Comparison of ENCODE assay signal across 25 cellular contexts in the genomic region with DNA sequence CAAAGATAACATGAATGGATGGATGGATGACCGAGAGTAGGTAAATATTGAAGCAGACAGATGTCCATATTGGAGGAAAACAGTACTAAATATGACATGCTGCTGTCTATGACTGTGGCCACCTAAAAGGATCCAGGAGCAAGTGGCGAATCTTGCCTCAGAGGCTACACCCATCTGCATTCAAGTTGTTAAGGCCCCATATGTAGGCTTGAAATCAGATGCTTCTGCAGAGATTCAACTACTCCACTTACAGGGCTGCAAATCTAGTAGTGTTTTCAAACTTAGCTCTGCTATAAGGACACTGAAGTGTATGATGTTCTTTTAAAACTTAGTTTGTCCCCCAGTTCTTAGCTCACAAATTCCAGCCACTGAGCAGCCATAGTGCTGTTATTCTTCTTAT.
"Had no signal": no experiment of that assay in that cellular context is flagged by ENCODE, and none has a peak within 500 bp of the region (broad histone marks: within the 10 kb centered on the region; RNA-seq: fewer than 3 reads in every experiment).

No MANE protein-coding gene starts in this region.

- H3K27me3 Mint-ChIP-seq: stimulated activated naive CD8-positive, alpha-beta T cell treated with anti-CD3 and anti-CD28 coated beads, Interleukin-15, amount 100 ng/mL, for 72 hours had no signal

- H3K4me1 ChIP-seq: gastrocnemius medialis, lower lobe of right lung, prostate gland, suprapubic skin, upper lobe of right lung, uterus had no signal

- H3K36me3 Mint-ChIP-seq: natural killer cell had no signal

- H3K4me3 Mint-ChIP-seq: natural killer cell; stimulated activated naive CD8-positive, alpha-beta T cell treated with anti-CD3 and anti-CD28 coated beads, Interleukin-15, amount 100 ng/mL, for 72 hours had no signal

- H3K27me3 ChIP-seq: gastrocnemius medialis, right atrium auricular region, suprapubic skin, transverse colon, upper lobe of right lung, uterus had no signal

- ATAC-seq: esophagus mucosa; gastrocnemius medialis; left ventricle myocardium superior; lower lobe of right lung; natural killer cell; sciatic nerve; stimulated activated naive CD8-positive, alpha-beta T cell treated with anti-CD3 and anti-CD28 coated beads, Interleukin-15, amount 100 ng/mL, for 72 hours; upper lobe of right lung had no signal

- H3K9me3 ChIP-seq: gastrocnemius medialis, lower lobe of right lung, prostate gland, right atrium auricular region, transverse colon, upper lobe of right lung, uterus had no signal

- H3K9me3 Mint-ChIP-seq: natural killer cell; stimulated activated naive CD8-positive, alpha-beta T cell treated with anti-CD3 and anti-CD28 coated beads, Interleukin-15, amount 100 ng/mL, for 72 hours had no signal

- H3K36me3 ChIP-seq: gastrocnemius medialis, prostate gland, right atrium auricular region, suprapubic skin, transverse colon, upper lobe of right lung, uterus had no signal

- H3K27ac ChIP-seq: epithelial cell of prostate, gastrocnemius medialis, lower lobe of right lung, prostate gland, suprapubic skin, transverse colon, upper lobe of right lung, uterus had no signal

- H3K27ac Mint-ChIP-seq: natural killer cell; stimulated activated naive CD8-positive, alpha-beta T cell treated with anti-CD3 and anti-CD28 coated beads, Interleukin-15, amount 100 ng/mL, for 72 hours had no signal

- H3K4me3 ChIP-seq: coronary artery, gastrocnemius medialis, lower lobe of right lung, prostate gland, right atrium auricular region, smooth muscle cell, suprapubic skin, transverse colon, upper lobe of right lung, uterus had no signal

- DNase-seq: effector CD4-positive, alpha-beta T cell; foreskin fibroblast; gastrocnemius medialis; head of caudate nucleus; left ventricle myocardium superior; lower lobe of right lung; natural killer cell; nucleus accumbens; stimulated activated CD4-positive, alpha-beta T cell treated with anti-CD3 and anti-CD28 coated beads, Interleukin-12 subunit alpha, Interleukin-12 subunit beta, amount 100 ng/mL, for 4 hours; stimulated activated CD4-positive, alpha-beta T cell treated with anti-CD3 and anti-CD28 coated beads, Interleukin-1b, Interleukin-23, amount 100 ng/mL, for 48 hours; stimulated activated CD4-positive, alpha-beta T cell treated with anti-CD3 and anti-CD28 coated beads, Interleukin-4, amount 100 ng/mL, for 1 hour; stimulated activated CD8-positive, alpha-beta memory T cell treated with anti-CD3 and anti-CD28 coated beads, Interleukin-4, amount 100 ng/mL, for 48 hours; stimulated activated naive CD4-positive, alpha-beta T cell; stimulated activated naive CD8-positive, alpha-beta T cell treated with anti-CD3 and anti-CD28 coated beads, Interleukin-15, amount 100 ng/mL, for 72 hours; transverse colon; upper lobe of right lung; uterus had no signal

- H3K4me2 ChIP-seq: smooth muscle cell had no signal
